8 cellular contexts compared by ENCODE assay signal in the genomic region with DNA sequence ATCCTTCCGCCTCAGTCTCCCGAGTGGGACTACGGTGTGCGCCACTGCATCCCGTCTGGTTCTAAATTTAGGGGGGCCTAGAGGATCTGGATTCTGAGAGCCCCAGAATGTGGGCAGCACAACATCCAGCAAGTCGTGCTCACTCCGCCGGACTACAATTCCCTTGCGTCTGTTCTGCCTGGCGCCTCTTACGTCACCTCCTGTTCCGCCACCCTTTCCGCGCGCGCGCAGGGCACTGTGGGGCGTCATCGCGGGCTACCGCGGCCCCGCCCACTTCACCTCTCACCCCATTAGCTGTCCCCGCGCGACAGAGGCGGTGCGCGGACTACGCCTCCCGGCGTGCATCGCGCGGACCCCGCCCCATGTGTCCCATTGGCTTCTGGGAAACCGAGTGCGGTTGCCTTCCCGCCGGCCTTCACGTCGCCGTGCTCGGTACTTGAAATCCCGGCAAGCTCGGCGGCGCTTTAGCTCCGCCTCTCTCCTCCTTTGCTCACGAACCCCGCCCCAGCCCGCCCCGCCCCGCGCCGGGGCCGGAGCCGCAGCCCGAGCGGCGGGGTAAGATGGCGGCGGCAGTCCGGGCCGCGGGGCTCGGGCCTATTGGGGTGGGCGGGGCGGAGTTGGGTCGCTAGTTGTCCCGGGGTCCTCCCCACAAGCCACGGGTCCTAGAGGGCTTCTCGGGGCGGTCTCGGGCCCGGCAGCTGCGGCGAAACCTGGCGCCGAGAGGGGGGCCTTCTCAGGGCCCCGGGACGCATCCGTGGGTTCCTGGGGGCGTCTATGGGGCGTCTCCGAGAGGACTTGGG.
DNase-seq lines count a peak whose midpoint lies in the region; ATAC-seq and TF ChIP-seq lines count a peak whose summit lies in the region.

A gene with protein sequence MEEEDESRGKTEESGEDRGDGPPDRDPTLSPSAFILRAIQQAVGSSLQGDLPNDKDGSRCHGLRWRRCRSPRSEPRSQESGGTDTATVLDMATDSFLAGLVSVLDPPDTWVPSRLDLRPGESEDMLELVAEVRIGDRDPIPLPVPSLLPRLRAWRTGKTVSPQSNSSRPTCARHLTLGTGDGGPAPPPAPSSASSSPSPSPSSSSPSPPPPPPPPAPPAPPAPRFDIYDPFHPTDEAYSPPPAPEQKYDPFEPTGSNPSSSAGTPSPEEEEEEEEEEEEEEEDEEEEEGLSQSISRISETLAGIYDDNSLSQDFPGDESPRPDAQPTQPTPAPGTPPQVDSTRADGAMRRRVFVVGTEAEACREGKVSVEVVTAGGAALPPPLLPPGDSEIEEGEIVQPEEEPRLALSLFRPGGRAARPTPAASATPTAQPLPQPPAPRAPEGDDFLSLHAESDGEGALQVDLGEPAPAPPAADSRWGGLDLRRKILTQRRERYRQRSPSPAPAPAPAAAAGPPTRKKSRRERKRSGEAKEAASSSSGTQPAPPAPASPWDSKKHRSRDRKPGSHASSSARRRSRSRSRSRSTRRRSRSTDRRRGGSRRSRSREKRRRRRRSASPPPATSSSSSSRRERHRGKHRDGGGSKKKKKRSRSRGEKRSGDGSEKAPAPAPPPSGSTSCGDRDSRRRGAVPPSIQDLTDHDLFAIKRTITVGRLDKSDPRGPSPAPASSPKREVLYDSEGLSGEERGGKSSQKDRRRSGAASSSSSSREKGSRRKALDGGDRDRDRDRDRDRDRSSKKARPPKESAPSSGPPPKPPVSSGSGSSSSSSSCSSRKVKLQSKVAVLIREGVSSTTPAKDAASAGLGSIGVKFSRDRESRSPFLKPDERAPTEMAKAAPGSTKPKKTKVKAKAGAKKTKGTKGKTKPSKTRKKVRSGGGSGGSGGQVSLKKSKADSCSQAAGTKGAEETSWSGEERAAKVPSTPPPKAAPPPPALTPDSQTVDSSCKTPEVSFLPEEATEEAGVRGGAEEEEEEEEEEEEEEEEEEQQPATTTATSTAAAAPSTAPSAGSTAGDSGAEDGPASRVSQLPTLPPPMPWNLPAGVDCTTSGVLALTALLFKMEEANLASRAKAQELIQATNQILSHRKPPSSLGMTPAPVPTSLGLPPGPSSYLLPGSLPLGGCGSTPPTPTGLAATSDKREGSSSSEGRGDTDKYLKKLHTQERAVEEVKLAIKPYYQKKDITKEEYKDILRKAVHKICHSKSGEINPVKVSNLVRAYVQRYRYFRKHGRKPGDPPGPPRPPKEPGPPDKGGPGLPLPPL (plus strand): TSS at position 522 of the 800 bp plus-strand sequence. CDS start 2,818 bp downstream, outside the sequence.

- DNase-seq in AG09309 (ENCODE audit: low read depth) (peak; percentile 98), NCI-H446 treated with DMSO at 0.1 percent for 48 hours (lab: John Stamatoyannopoulos, UW) (peak; percentile 99), cerebellar cortex (ENCODE audit: low spot score) (peak; percentile 99), iris pigment epithelial cell (ENCODE audit: low read depth) (peak; percentile 99)
- peak; percentile 97 to 98 for DNase-seq in stimulated activated CD4-positive, alpha-beta T cell treated with anti-CD3 and anti-CD28 coated beads, Interleukin-12 subunit alpha, Interleukin-12 subunit beta, amount 100 ng/mL, for 24 hours (ENCODE audit: low read depth in 2 of 2)

- no peak for TF ChIP-seq CTCF in AG09309 (IDR thresholded peaks at IDR 0.05; ENCODE audit: control insufficient read depth, insufficient read depth, low read depth, low read length, missing control alignments)

- peak; percentile 63 for ATAC-seq in GM19025 (IDR thresholded peaks at IDR 0.05; ENCODE audit: low read depth, unreplicated experiment)
- ATAC-seq in HG03342 (IDR thresholded peaks at IDR 0.05; ENCODE audit: unreplicated experiment): peak; percentile 50
- peak; percentile 66 to 72 for ATAC-seq in activated CD4-positive, CD25-positive, alpha-beta regulatory T cell treated with anti-CD3 and anti-CD28 coated beads, Interleukin-2, amount 50 U/mL, for 24 hours

- peak within 1 kb of the TSS; percentile 88 for H3K4me3 ChIP-seq in AG09309 (ENCODE audit: control insufficient read depth, low read depth, low read length)

Comparison
In these comparisons a context has a peak if more than half of its experiments do, and no peak if none do; other contexts are left out.
1. Peak in every context shown above with its lines: DNase-seq, ATAC-seq and H3K4me3 ChIP-seq.